Comparison of ENCODE assay signal across 2 cellular contexts in genomic region chr5:83474170-83474796, GRCh38.
TF ChIP-seq lines count a peak whose summit lies in the region.

No MANE protein-coding gene starts in this region.

TF ChIP-seq in HEK293, 187 proteins besides CTCF, POLR2A, EP300 and RAD21 (continued from another document and continues in another):
- peak; percentile 68; the same call in 1 of the 2 replicates for TF ChIP-seq ZNF280D (tag by site-specific recombination; IDR thresholded peaks at IDR 0.05)
- TF ChIP-seq ZSCAN30 (tag by site-specific recombination; IDR thresholded peaks at IDR 0.05), result peak; percentile 88
- TF ChIP-seq TRIM28 (IDR thresholded peaks at IDR 0.05; ENCODE audit: borderline replicate concordance, low read length), result no peak
- no peak for TF ChIP-seq MEIS1 (CRISPR knock-in tag; IDR thresholded peaks at IDR 0.05; ENCODE audit: borderline replicate concordance)
- TF ChIP-seq ZNF449 (tag by site-specific recombination; IDR thresholded peaks at IDR 0.05), result peak; percentile 23; the same call in 1 of the 2 replicates
- TF ChIP-seq ZNF558 (tag by site-specific recombination; IDR thresholded peaks at IDR 0.05), result no peak
- TF ChIP-seq ZNF37A (tag by site-specific recombination; IDR thresholded peaks at IDR 0.05), result no peak
- TF ChIP-seq KLF8 (tag by site-specific recombination; IDR thresholded peaks at IDR 0.05), result peak; percentile 86
- TF ChIP-seq ZNF362 (tag by site-specific recombination; IDR thresholded peaks at IDR 0.05), result no peak
- TF ChIP-seq YY2 (tag by site-specific recombination; IDR thresholded peaks at IDR 0.05), result no peak
- no peak for TF ChIP-seq PRDM2 (tag by site-specific recombination; IDR thresholded peaks at IDR 0.05; ENCODE audit: borderline replicate concordance)
- TF ChIP-seq ZNF266 (tag by site-specific recombination; IDR thresholded peaks at IDR 0.05; ENCODE audit: low read depth), result no peak; the same call in 1 of the 2 replicates
- TF ChIP-seq ZNF184 (tag by site-specific recombination; IDR thresholded peaks at IDR 0.05), result no peak
- TF ChIP-seq BCL11A (tag by site-specific recombination; IDR thresholded peaks at IDR 0.05; ENCODE audit: low read depth), result no peak
- no peak; the same call in 1 of the 2 replicates for TF ChIP-seq ZSCAN23 (tag by site-specific recombination; IDR thresholded peaks at IDR 0.05)
- TF ChIP-seq GLIS2 (tag by site-specific recombination; IDR thresholded peaks at IDR 0.05), result peak; percentile 100

TF ChIP-seq in HepG2, 621 proteins besides CTCF, POLR2A, EP300 and RAD21 (continued from another document and continues in another):
- TF ChIP-seq TRIM22 (IDR thresholded peaks at IDR 0.05) (no peak), ZFP91 (CRISPR knock-in tag; IDR thresholded peaks at IDR 0.05; ENCODE audit: borderline replicate concordance) (0 out of 2 replicates have a peak, but pooled peaks have one; percentile 31), FOXC1 (CRISPR knock-in tag; IDR thresholded peaks at IDR 0.05; ENCODE audit: borderline replicate concordance) (no peak), NRL (CRISPR knock-in tag; IDR thresholded peaks at IDR 0.05; ENCODE audit: borderline replicate concordance) (0 out of 2 replicates have a peak, but pooled peaks have one; percentile 27), TBX3 (IDR thresholded peaks at IDR 0.05; ENCODE audit: borderline replicate concordance) (no peak), KLF16 (CRISPR knock-in tag; IDR thresholded peaks at IDR 0.05) (peak in 1 of 2 experiments; percentile 45; a peak in 1 of 4 replicates), ZFP36 (IDR thresholded peaks at IDR 0.05; ENCODE audit: borderline replicate concordance, low read depth, low read length, partially characterized antibody) (no peak), MAFF (IDR thresholded peaks at IDR 0.05; ENCODE audit: low read depth, low read length) (no peak), ZNF138 (CRISPR knock-in tag; IDR thresholded peaks at IDR 0.05; ENCODE audit: low read depth) (no peak), SIN3A (IDR thresholded peaks at IDR 0.05; ENCODE audit: borderline replicate concordance, low read depth, low read length) (0 out of 2 replicates have a peak, but pooled peaks have one; percentile 45), MXD1 (CRISPR knock-in tag; IDR thresholded peaks at IDR 0.05) (peak; percentile 30; the same call in 1 of the 2 replicates), ZNF530 (CRISPR knock-in tag; IDR thresholded peaks at IDR 0.05; ENCODE audit: low read depth) (no peak), ZNF614 (CRISPR knock-in tag; IDR thresholded peaks at IDR 0.05; ENCODE audit: borderline replicate concordance) (no peak), BORCS8-MEF2B (CRISPR knock-in tag; IDR thresholded peaks at IDR 0.05) (peak; percentile 17; the same call in 1 of the 2 replicates), TFDP1 (CRISPR knock-in tag; IDR thresholded peaks at IDR 0.05; ENCODE audit: borderline replicate concordance) (peak; percentile 44; the same call in 1 of the 2 replicates), ZNF768 (CRISPR knock-in tag; IDR thresholded peaks at IDR 0.05) (peak; percentile 90), ARID2 (CRISPR knock-in tag; IDR thresholded peaks at IDR 0.05; ENCODE audit: borderline replicate concordance) (peak; percentile 53; the same call in 1 of the 2 replicates), ZNF7 (CRISPR knock-in tag; IDR thresholded peaks at IDR 0.05) (no peak), ZNF543 (CRISPR knock-in tag; IDR thresholded peaks at IDR 0.05) (0 out of 2 replicates have a peak, but pooled peaks have one; percentile 34), FOXA3 (CRISPR knock-in tag; IDR thresholded peaks at IDR 0.05) (no peak), SMAD9 (CRISPR knock-in tag; IDR thresholded peaks at IDR 0.05) (no peak), HOXA5 (CRISPR knock-in tag; IDR thresholded peaks at IDR 0.05) (no peak), ZNF281 (CRISPR knock-in tag; IDR thresholded peaks at IDR 0.05; ENCODE audit: borderline replicate concordance) (0 out of 2 replicates have a peak, but pooled peaks have one; percentile 11), MNT (IDR thresholded peaks at IDR 0.05) (no peak), ISX (CRISPR knock-in tag; conservative IDR thresholded peaks at IDR 0.05) (no peak), MEF2D (CRISPR knock-in tag; IDR thresholded peaks at IDR 0.05) (no peak), ZNF777 (CRISPR knock-in tag; IDR thresholded peaks at IDR 0.05) (0 out of 2 replicates have a peak, but pooled peaks have one; percentile 4), ZNF850 (CRISPR knock-in tag; conservative IDR thresholded peaks at IDR 0.05) (no peak), ZNF687 (CRISPR knock-in tag; IDR thresholded peaks at IDR 0.05) (peak; percentile 81), GABPB1 (CRISPR knock-in tag; IDR thresholded peaks at IDR 0.05) (peak; percentile 79), STAG1 (CRISPR knock-in tag; IDR thresholded peaks at IDR 0.05) (no peak), HINFP (CRISPR knock-in tag; IDR thresholded peaks at IDR 0.05; ENCODE audit: low read depth) (0 out of 2 replicates have a peak, but pooled peaks have one; percentile 20)
